In genomic region chr5:34041247-34041972, GRCh38 we compare ENCODE assay signal across 27 cellular contexts. TPM values are rescaled to one million over a fixed set of nuclear protein-coding genes. Genes with fewer than 3 reads are reported as not detected.
DNase-seq lines count a peak whose midpoint lies in the region; ATAC-seq and TF ChIP-seq lines count a peak whose summit lies in the region.
"Had no signal": no experiment of that assay in that cellular context is flagged by ENCODE, and none has a peak within 500 bp of the region (broad histone marks: within the 10 kb centered on the region; RNA-seq: fewer than 3 reads in every experiment).

No MANE protein-coding gene starts in this region.

- H3K4me3 ChIP-seq in epithelial cell of proximal tubule (ENCODE audit: low read depth, low read length) (no peak overlapping the region), mucosa of descending colon (no peak overlapping the region)
- H3K4me3 ChIP-seq: body of pancreas, GM23248, MG63, prostate gland, tibial nerve had no signal

- peak; percentile 14 for TF ChIP-seq CTCF in epithelial cell of proximal tubule (conservative IDR thresholded peaks at IDR 0.05; ENCODE audit: low read depth, low read length)
- TF ChIP-seq CTCF in mucosa of descending colon (IDR thresholded peaks at IDR 0.05), result no peak

- DNase-seq in CMK (ENCODE audit: low read depth) (peak; percentile 36), epithelial cell of proximal tubule (ENCODE audit: low read depth) (no peak), RKO (ENCODE audit: low spot score) (no peak), erythroblast (lab: John Stamatoyannopoulos, UW) (no peak), DMS 273 (lab: John Stamatoyannopoulos, UW; ENCODE audit: unreplicated experiment) (no peak), mucosa of descending colon (no peak)
- DNase-seq: 8988T; activated CD4-positive, alpha-beta T cell treated with anti-CD3 and anti-CD28 coated beads for 36 hours; activated T-cell treated with anti-CD3 and anti-CD28 coated beads, Interleukin-2, amount 50 U/mL, for 1 hour; CD8-positive, alpha-beta T cell; DMS153; GM23248; HFFc6; MG63; NCI-H1436; NCI-H446 treated with DMSO at 0.1 percent for 48 hours; OCI-M1; stimulated activated naive CD8-positive, alpha-beta T cell treated with anti-CD3 and anti-CD28 coated beads, Interleukin-15, amount 100 ng/mL, for 72 hours; T-helper 2 cell had no signal

- no peaks in the 10 kb centered on the region for H3K36me3 ChIP-seq in mucosa of descending colon (ENCODE audit: low read depth)
- H3K36me3 ChIP-seq: esophagus muscularis mucosa, MG63, prostate gland, tibial nerve had no signal

- no peaks in the 10 kb centered on the region for H3K4me1 ChIP-seq in mucosa of descending colon (ENCODE audit: low read depth)
- H3K4me1 ChIP-seq: prostate gland had no signal

- intact Hi-C loops in mucosa of descending colon (cut with DNase I, micrococcal nuclease), result no loop called here

- no peaks in the 10 kb centered on the region for H3K9me3 ChIP-seq in mucosa of descending colon
- H3K9me3 ChIP-seq: body of pancreas, esophagus muscularis mucosa, MG63, prostate gland, tibial nerve had no signal

- TF ChIP-seq POLR2A in erythroblast (IDR thresholded peaks at IDR 0.05; ENCODE audit: low read length), result no peak

- ATAC-seq in GM19463 (IDR thresholded peaks at IDR 0.05; ENCODE audit: unreplicated experiment), result peak; percentile 47
- ATAC-seq in HG03139 (IDR thresholded peaks at IDR 0.05; ENCODE audit: unreplicated experiment), result peak; percentile 40
- no peak for ATAC-seq in mucosa of descending colon
- ATAC-seq: activated CD4-positive, alpha-beta T cell treated with anti-CD3 and anti-CD28 coated beads for 36 hours; body of pancreas; CD8-positive, alpha-beta T cell; SK-N-SH treated with all-trans-retinoic acid at 6 μM for 48 hours; stimulated activated naive CD8-positive, alpha-beta T cell treated with anti-CD3 and anti-CD28 coated beads, Interleukin-15, amount 100 ng/mL, for 72 hours had no signal

RNA-seq across cellular contexts. Expression of gene C1QTNF3, which starts 1.6 kb away (rescaled TPM):
- total RNA-seq in epithelial cell of proximal tubule (0.36 and 2.8 TPM in 2 replicates), mucosa of descending colon (1 to 10 TPM; 5.3 to 10.0 (median 6.1) TPM)

RNA-seq across cellular contexts. Expression of gene AMACR, which starts 33.6 kb away (rescaled TPM):
- total RNA-seq in epithelial cell of proximal tubule (5.4 and 6.4 TPM in 2 replicates), mucosa of descending colon (100 to 1,000 TPM in 1 of 3 donors, 10 to 100 TPM in 2; 36.3 to 111 (median 75.3) TPM)

RNA-seq across cellular contexts. Expression of gene SLC45A2, which starts 56.9 kb away (rescaled TPM):
- not detected in 2 replicates for total RNA-seq in epithelial cell of proximal tubule
- total RNA-seq in mucosa of descending colon, result 1 to 10 TPM in 2 of 3 donors, under 1 TPM in 1; 0.28 to 1.2 (median 1.0) TPM
- total RNA-seq: activated CD4-positive, alpha-beta T cell treated with anti-CD3 and anti-CD28 coated beads for 36 hours; body of pancreas; CD8-positive, alpha-beta T cell; GM23248; HFFc6; HT1080; tibial nerve had no signal
